ENCODE assay signal across 17 cellular contexts in the genomic region with DNA sequence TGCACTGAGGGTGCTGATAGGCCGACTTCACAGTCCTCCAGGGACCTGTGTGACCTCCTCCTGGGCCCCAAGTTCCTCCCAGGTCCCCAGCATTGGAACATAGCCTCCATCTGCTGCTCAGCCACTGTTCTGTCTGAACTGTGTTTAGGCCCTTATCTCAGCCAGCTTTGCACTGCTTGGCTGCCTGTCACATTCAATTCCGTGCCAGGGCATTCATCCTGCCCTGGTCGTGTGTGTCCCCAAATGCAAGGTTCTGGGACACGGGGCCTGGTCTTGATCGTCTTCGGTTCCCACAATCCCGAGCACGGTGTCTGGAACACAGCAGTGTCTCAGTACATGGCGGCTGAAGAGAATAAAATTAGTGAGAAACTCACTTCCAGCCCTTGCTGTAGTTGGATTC.
"Had no signal": no experiment of that assay in that cellular context is flagged by ENCODE, and none has a peak within 500 bp of the region (broad histone marks: within the 10 kb centered on the region; RNA-seq: fewer than 3 reads in every experiment).

No MANE protein-coding gene starts in this region.

- H3K4me1 Mint-ChIP-seq: activated CD4-positive, alpha-beta T cell treated with anti-CD3 and anti-CD28 coated beads, Interleukin-2, amount 10 ng/mL, durations not matched to agents 7 days and 5 days; activated naive CD4-positive, alpha-beta T cell treated with anti-CD3 and anti-CD28 coated beads, Interleukin-2, amount 10 ng/mL, durations not matched to agents 7 days and 5 days; natural killer cell had no signal

- H3K27me3 ChIP-seq: gastroesophageal sphincter had no signal

- H3K27ac ChIP-seq: gastroesophageal sphincter, tibial artery had no signal

- H3K9me3 Mint-ChIP-seq: activated CD4-positive, alpha-beta T cell treated with anti-CD3 and anti-CD28 coated beads, Interleukin-2, amount 10 ng/mL, durations not matched to agents 7 days and 5 days; activated naive CD4-positive, alpha-beta T cell treated with anti-CD3 and anti-CD28 coated beads, Interleukin-2, amount 10 ng/mL, durations not matched to agents 7 days and 5 days; activated T-helper 2 cell treated with anti-CD3 and anti-CD28 coated beads, Interferon-gamma antibody, Interleukin-2, Interleukin-4, amounts not matched to agents 10 μg/mL and 5 μg/mL and 100 μg/mL, durations not matched to agents 14 hours and 24 hours and 36 hours; effector memory CD8-positive, alpha-beta T cell; natural killer cell; stimulated activated naive CD8-positive, alpha-beta T cell treated with anti-CD3 and anti-CD28 coated beads, Interleukin-15, amount 100 ng/mL, for 72 hours had no signal

- H3K9me3 ChIP-seq: gastroesophageal sphincter, mucosa of descending colon, tibial artery had no signal

- H3K4me1 ChIP-seq: gastroesophageal sphincter, tibial artery had no signal

- H3K27me3 Mint-ChIP-seq: activated CD4-positive, alpha-beta T cell treated with anti-CD3 and anti-CD28 coated beads, Interleukin-2, amount 10 ng/mL, durations not matched to agents 7 days and 5 days; effector memory CD8-positive, alpha-beta T cell had no signal

- H3K36me3 ChIP-seq: gastroesophageal sphincter, tibial artery had no signal

- H3K36me3 Mint-ChIP-seq: activated naive CD4-positive, alpha-beta T cell treated with anti-CD3 and anti-CD28 coated beads, Interleukin-2, amount 10 ng/mL, durations not matched to agents 7 days and 5 days; natural killer cell had no signal

- H3K4me3 Mint-ChIP-seq: activated CD4-positive, alpha-beta T cell treated with anti-CD3 and anti-CD28 coated beads, Interleukin-2, amount 10 ng/mL, durations not matched to agents 7 days and 5 days; activated naive CD4-positive, alpha-beta T cell treated with anti-CD3 and anti-CD28 coated beads, Interleukin-2, amount 10 ng/mL, durations not matched to agents 7 days and 5 days; effector memory CD8-positive, alpha-beta T cell; natural killer cell; stimulated activated naive CD8-positive, alpha-beta T cell treated with anti-CD3 and anti-CD28 coated beads, Interleukin-15, amount 100 ng/mL, for 72 hours; T-helper 17 cell had no signal

- H3K4me3 ChIP-seq: gastroesophageal sphincter, mucosa of descending colon, tibial artery had no signal

- DNase-seq: activated CD4-positive, alpha-beta T cell treated with anti-CD3 and anti-CD28 coated beads, Interleukin-2, amount 10 ng/mL, durations not matched to agents 7 days and 5 days; activated CD4-positive, CD25-positive, alpha-beta regulatory T cell; activated naive CD4-positive, alpha-beta T cell treated with anti-CD3 and anti-CD28 coated beads, Interleukin-2, amount 10 ng/mL, durations not matched to agents 7 days and 5 days; central memory CD4-positive, alpha-beta T cell; effector memory CD8-positive, alpha-beta T cell; hippocampal formation; kidney glomerular epithelial cell; mucosa of descending colon; natural killer cell; occipital lobe; stimulated activated CD4-positive, alpha-beta T cell treated with anti-CD3 and anti-CD28 coated beads, Interleukin-15, amount 100 ng/mL, for 24 hours; stimulated activated CD4-positive, alpha-beta T cell treated with anti-CD3 and anti-CD28 coated beads, Interleukin-4, amount 100 ng/mL, for 24 hours; stimulated activated naive CD8-positive, alpha-beta T cell treated with anti-CD3 and anti-CD28 coated beads, Interleukin-15, amount 100 ng/mL, for 72 hours; T-helper 17 cell; tibial artery had no signal

- ATAC-seq: effector memory CD8-positive, alpha-beta T cell; gastroesophageal sphincter; mucosa of descending colon; natural killer cell; stimulated activated naive CD8-positive, alpha-beta T cell treated with anti-CD3 and anti-CD28 coated beads, Interleukin-15, amount 100 ng/mL, for 72 hours; T-helper 17 cell had no signal

- H3K27ac Mint-ChIP-seq: activated CD4-positive, alpha-beta T cell treated with anti-CD3 and anti-CD28 coated beads, Interleukin-2, amount 10 ng/mL, durations not matched to agents 7 days and 5 days; activated naive CD4-positive, alpha-beta T cell treated with anti-CD3 and anti-CD28 coated beads, Interleukin-2, amount 10 ng/mL, durations not matched to agents 7 days and 5 days; effector memory CD8-positive, alpha-beta T cell; natural killer cell; T-helper 17 cell had no signal
